14 cellular contexts compared by ENCODE assay signal in genomic region chr5:80127037-80127642, GRCh38.
DNase-seq lines count a peak whose midpoint lies in the region; ATAC-seq and TF ChIP-seq lines count a peak whose summit lies in the region.
"Had no signal": no experiment of that assay in that cellular context is flagged by ENCODE, and none has a peak within 500 bp of the region (broad histone marks: within the 10 kb centered on the region; RNA-seq: fewer than 3 reads in every experiment).

No MANE protein-coding gene starts in this region.

- H3K27ac ChIP-seq in CD4-positive, alpha-beta T cell (ENCODE audit: low read depth, low read length): no peak overlapping the region
- no peak overlapping the region for H3K27ac ChIP-seq in lung (ENCODE audit: low read depth in 1 of 2, low read length in 1 of 2)

- H3K4me1 ChIP-seq in lung (ENCODE audit: control insufficient read depth in 2 of 2, insufficient read depth in 2 of 2, low read length in 2 of 2): no peaks in the 10 kb centered on the region

- no peak overlapping the region for H3K4me3 ChIP-seq in lung
- H3K4me3 ChIP-seq: adrenal gland, GM23248 had no signal

- H3K36me3 ChIP-seq in lung (ENCODE audit: control insufficient read depth in 2 of 2, insufficient read depth in 2 of 2, low read length in 2 of 2): no peaks in the 10 kb centered on the region
- H3K36me3 ChIP-seq: adrenal gland had no signal

- peaks cover 67% of the 10 kb centered on the region for H3K4me1 Mint-ChIP-seq in CD4-positive, alpha-beta T cell (ENCODE audit: low read depth)
- peaks cover 34% of the 10 kb centered on the region for H3K4me1 Mint-ChIP-seq in T-helper 17 cell

- H3K27ac Mint-ChIP-seq in CD4-positive, alpha-beta T cell: peak overlapping the region; percentile 60
- no peak overlapping the region for H3K27ac Mint-ChIP-seq in T-helper 17 cell

- TF ChIP-seq CTCF in CD4-positive, alpha-beta T cell (IDR thresholded peaks at IDR 0.05): no peak
- TF ChIP-seq CTCF in lung (IDR thresholded peaks at IDR 0.05; ENCODE audit: control extremely low read depth, extremely low read depth): no peak

- peaks cover 47% of the 10 kb centered on the region for H3K36me3 Mint-ChIP-seq in CD4-positive, alpha-beta T cell (ENCODE audit: low read depth)
- H3K36me3 Mint-ChIP-seq in T-helper 17 cell (ENCODE audit: low read depth): peaks cover 7% of the 10 kb centered on the region

- H3K4me3 Mint-ChIP-seq in CD4-positive, alpha-beta T cell: no peak overlapping the region
- H3K4me3 Mint-ChIP-seq in T-helper 17 cell: no peak overlapping the region
- H3K4me3 Mint-ChIP-seq: CD8-positive, alpha-beta T cell had no signal

- intact Hi-C loops in CD4-positive, alpha-beta T cell (cut with DNase I, micrococcal nuclease): loop anchor here in 1 of 2 experiments (2.0 kb wide), 1 partner anchor 130 kb away; the partner anchor contains the start of gene SERINC5

- H3K9me3 Mint-ChIP-seq in CD4-positive, alpha-beta T cell: peaks cover 2% of the 10 kb centered on the region
- H3K9me3 Mint-ChIP-seq: CD8-positive, alpha-beta T cell had no signal

- no peaks in the 10 kb centered on the region for H3K9me3 ChIP-seq in CD4-positive, alpha-beta T cell (ENCODE audit: control insufficient read depth, low read length)
- H3K9me3 ChIP-seq in T-helper 17 cell (ENCODE audit: control insufficient read depth, low read length, poor library complexity, severe bottlenecking) (no peaks in the 10 kb centered on the region), lung (ENCODE audit: control insufficient read depth in 2 of 2, insufficient read depth in 1 of 2, low read length in 1 of 2) (no peaks in the 10 kb centered on the region)
- H3K9me3 ChIP-seq: adrenal gland had no signal

- no peak for DNase-seq in CD4-positive, alpha-beta T cell
- DNase-seq in T-helper 17 cell: no peak
- DNase-seq in lung (ENCODE audit: low spot score): no peak
- no peak for DNase-seq in activated gamma-delta T cell (lab: John Stamatoyannopoulos, UW)
- DNase-seq in midbrain (lab: John Stamatoyannopoulos, UW): no peak
- DNase-seq: adrenal gland; CD8-positive, alpha-beta T cell; glutamatergic neuron; GM23248; IMR-90; NCI-H2029 had no signal

- POLR2A ChIA-PET in CD4-positive, alpha-beta T cell (lab: Charles Lee): interaction anchor here (1.0 to 2.3 kb wide), 6 partner anchors 9 to 128 kb away, joined by 3 to 17 read pairs (median 6); partner anchors contain the start of gene SERINC5

- WGBS in lung, 2 donors: 64 to 66% methylated on average over 4 of the region's 4 CpGs

- no peaks in the 10 kb centered on the region for H3K27me3 Mint-ChIP-seq in CD4-positive, alpha-beta T cell
- H3K27me3 Mint-ChIP-seq in T-helper 17 cell: no peaks in the 10 kb centered on the region

- no peak for ATAC-seq in CD4-positive, alpha-beta T cell (ENCODE audit: poor library complexity)
- peak; percentile 36 for ATAC-seq in HG02981 (IDR thresholded peaks at IDR 0.05; ENCODE audit: unreplicated experiment)
- peak; percentile 21 for ATAC-seq in T-helper 17 cell
- peak; percentile 22 for ATAC-seq in lung (ENCODE audit: insufficient read depth, low FRiP score)
- no peak for ATAC-seq in activated CD4-positive, CD25-positive, alpha-beta regulatory T cell treated with anti-CD3 and anti-CD28 coated beads, Interleukin-2, amount 50 U/mL, for 24 hours
- no peak for ATAC-seq in HG03039 (IDR thresholded peaks at IDR 0.05; ENCODE audit: unreplicated experiment)

- CTCF ChIA-PET in CD4-positive, alpha-beta T cell (lab: Charles Lee): interaction anchor here (1.2 to 1.5 kb wide), 4 partner anchors 9 to 78 kb away, joined by 4 to 8 read pairs (median 4); no protein-coding TSS in a partner anchor

- no peaks in the 10 kb centered on the region for H3K27me3 ChIP-seq in CD4-positive, alpha-beta T cell (ENCODE audit: control insufficient read depth, insufficient read depth, low read length)
- H3K27me3 ChIP-seq in lung (ENCODE audit: control insufficient read depth, insufficient read depth): no peaks in the 10 kb centered on the region
- H3K27me3 ChIP-seq: adrenal gland had no signal

Comparison
In these comparisons a context has a peak if more than half of its experiments do, and no peak if none do; other contexts are left out.
1. ATAC-seq: peak in HG02981 (single experiment), T-helper 17 cell (single experiment) and lung (single experiment); none in CD4-positive, alpha-beta T cell (single experiment), activated CD4-positive, CD25-positive, alpha-beta regulatory T cell treated with anti-CD3 and anti-CD28 coated beads, Interleukin-2, amount 50 U/mL, for 24 hours (0 of 2) and HG03039 (single experiment).